ENCODE assay signal across 8 cellular contexts in genomic region chr6:89145461-89145961, GRCh38. TPM values are rescaled to one million over a fixed set of nuclear protein-coding genes. Genes with fewer than 3 reads are reported as not detected.
DNase-seq lines count a peak whose midpoint lies in the region; ATAC-seq, FAIRE-seq and TF ChIP-seq lines count a peak whose summit lies in the region.

No MANE protein-coding gene starts in this region.

- TF ChIP-seq POLR2A in right lobe of liver (IDR thresholded peaks at IDR 0.05): no peak

- peak overlapping the region; percentile 70 for H3K4me2 ChIP-seq in DOHH2 (ENCODE audit: low read length)

- H3K36me3 ChIP-seq in DOHH2 (ENCODE audit: control insufficient read depth, low read length): peaks cover 30% of the 10 kb centered on the region
- no peaks in the 10 kb centered on the region for H3K36me3 ChIP-seq in right lobe of liver
- H3K36me3 ChIP-seq in subcutaneous abdominal adipose tissue (ENCODE audit: control insufficient read depth in 5 of 5, insufficient read depth in 5 of 5, low read length in 5 of 5): no peaks in the 10 kb centered on the region

- peaks cover 47% of the 10 kb centered on the region for H3K4me1 ChIP-seq in DOHH2 (ENCODE audit: control insufficient read depth, low read length)
- H3K4me1 ChIP-seq in right lobe of liver: peaks cover 0 to 13% (median 4%) of the 10 kb centered on the region in 4 donors
- H3K4me1 ChIP-seq in subcutaneous abdominal adipose tissue (ENCODE audit: control insufficient read depth in 5 of 5, insufficient read depth in 5 of 5, low read length in 5 of 5): peaks cover 0 to 23% (median 17%) of the 10 kb centered on the region in 5 donors

- peak overlapping the region in 4 of 5 donors; percentile 63 to 78 (median 71) for H3K9ac ChIP-seq in subcutaneous abdominal adipose tissue (ENCODE audit: low read length in 5 of 5)

- H3K4me3 ChIP-seq in DOHH2 (ENCODE audit: low read length): peak overlapping the region; percentile 96
- H3K4me3 ChIP-seq in right lobe of liver: peak overlapping the region; percentile 76 to 90 (median 79)
- H3K4me3 ChIP-seq in subcutaneous abdominal adipose tissue (ENCODE audit: low read depth in 1 of 5, low read length in 5 of 5): peak overlapping the region; percentile 78 to 93 (median 86)

- FAIRE-seq in RCC 7860 (lab: Jason Lieb, UNC): peak; percentile 33

- ATAC-seq in GM19351 (IDR thresholded peaks at IDR 0.05; ENCODE audit: unreplicated experiment) (peak; percentile 56), HG03354 (IDR thresholded peaks at IDR 0.05; ENCODE audit: poor library complexity, severe bottlenecking, unreplicated experiment) (peak; percentile 55), right lobe of liver (peak; percentile 18 to 40 (median 26))

- DNase-seq in RCC 7860 (ENCODE audit: low spot score) (no peak), cerebellar cortex (ENCODE audit: low spot score) (peak; percentile 50), right lobe of liver (no peak), HuH-7.5 (ENCODE audit: low spot score) (no peak)

- H3F3A ChIP-seq in DOHH2 (ENCODE audit: control insufficient read depth, insufficient read depth): peaks cover 8% of the 10 kb centered on the region

- H3K9me2 ChIP-seq in DOHH2 (replicated peaks; ENCODE audit: control insufficient read depth, low read length): no peaks in the 10 kb centered on the region

- intact Hi-C loops in right lobe of liver (cut with DNase I): no loop called here

- H3K27ac ChIP-seq in DOHH2 (ENCODE audit: low read depth, low read length) (peak overlapping the region; percentile 74), right lobe of liver (peak overlapping the region; percentile 72 to 78 (median 76)), subcutaneous abdominal adipose tissue (ENCODE audit: low read depth, low read length) (peak overlapping the region; percentile 11)

- H3K27me3 ChIP-seq in DOHH2 (ENCODE audit: control insufficient read depth, low read length) (no peaks in the 10 kb centered on the region), right lobe of liver (no peaks in the 10 kb centered on the region), subcutaneous abdominal adipose tissue (ENCODE audit: control insufficient read depth in 5 of 5, insufficient read depth in 4 of 5, low read length in 5 of 5) (no peaks in the 10 kb centered on the region)

- TF ChIP-seq CTCF in DOHH2 (IDR thresholded peaks at IDR 0.05; ENCODE audit: low read depth, low read length, poor library complexity, severe bottlenecking) (no peak), right lobe of liver (IDR thresholded peaks at IDR 0.05) (no peak)

- under 1% methylated on average over 15 of the region's 16 CpGs for WGBS in right lobe of liver (ENCODE audit: insufficient coverage, low coverage, low lambda C conversion rate, missing lambda C conversion rate)

- peaks cover 61% of the 10 kb centered on the region for H3K79me2 ChIP-seq in DOHH2 (ENCODE audit: control insufficient read depth, low read length)

- no peaks in the 10 kb centered on the region; the same call in 1 of the 2 replicates for H4K20me1 ChIP-seq in DOHH2 (ENCODE audit: control insufficient read depth, insufficient read depth, low read depth, low read length)

- no peaks in the 10 kb centered on the region for H3K9me3 ChIP-seq in DOHH2 (ENCODE audit: control insufficient read depth, insufficient read depth, low read length)
- H3K9me3 ChIP-seq in right lobe of liver: no peaks in the 10 kb centered on the region
- no peaks in the 10 kb centered on the region for H3K9me3 ChIP-seq in subcutaneous abdominal adipose tissue (ENCODE audit: control insufficient read depth in 5 of 5, low read length in 5 of 5)

RNA-seq across cellular contexts. Expression of gene PM20D2, which starts 0.3 kb away (rescaled TPM):
- total RNA-seq in right lobe of liver: 1 to 10 TPM; 2.4 to 6.1 (median 4.5) TPM

RNA-seq across cellular contexts. Expression of gene SRSF12, which starts 27.6 kb away (rescaled TPM):
- under 1 TPM in 4 of 6 experiments, not detected in 2; 0.22 to 0.78 (median 0.40) TPM for total RNA-seq in right lobe of liver

Comparison
In these comparisons a context has a peak if more than half of its experiments do, and no peak if none do; other contexts are left out.
1. H3K27ac ChIP-seq: peak in every context shown above with its lines; median percentile 76 in right lobe of liver; 74 in DOHH2; 11 in subcutaneous abdominal adipose tissue.